ENCODE assay signal across 10 cellular contexts in genomic region chr9:137304383-137305059, GRCh38. TPM values are rescaled to one million over a fixed set of nuclear protein-coding genes. Genes with fewer than 3 reads are reported as not detected.
DNase-seq lines count a peak whose midpoint lies in the region; ATAC-seq and TF ChIP-seq lines count a peak whose summit lies in the region.
"Had no signal": no experiment of that assay in that cellular context is flagged by ENCODE, and none has a peak within 500 bp of the region (broad histone marks: within the 10 kb centered on the region; RNA-seq: fewer than 3 reads in every experiment).

No MANE protein-coding gene starts in this region.

- H3K9me2 ChIP-seq in GM23338 (ENCODE audit: insufficient read depth), result no peaks in the 10 kb centered on the region
- H3K9me2 ChIP-seq in Karpas-422 (replicated peaks; ENCODE audit: insufficient read depth, low read length), result no peaks in the 10 kb centered on the region

- no peaks in the 10 kb centered on the region for H3K9me3 Mint-ChIP-seq in GM23338
- H3K9me3 Mint-ChIP-seq in activated T-helper 17 cell treated with anti-CD3 and anti-CD28 coated beads, Interleukin-2, amount 50 U/mL, for 72 hours, result no peaks in the 10 kb centered on the region

- H3K9ac ChIP-seq in Karpas-422 (ENCODE audit: low read length), result no peak overlapping the region

- TF ChIP-seq CTCF in GM23338 (conservative IDR thresholded peaks at IDR 0.05; ENCODE audit: low read depth in 2 of 2), result no peak
- TF ChIP-seq CTCF in coronary artery (IDR thresholded peaks at IDR 0.05), result no peak
- TF ChIP-seq CTCF in ovary (IDR thresholded peaks at IDR 0.05), result no peak

- H3K4me1 ChIP-seq in GM23338 (ENCODE audit: insufficient read depth) (peaks cover 25% of the 10 kb centered on the region), ovary (ENCODE audit: insufficient read depth) (peaks cover 19% of the 10 kb centered on the region), Karpas-422 (ENCODE audit: low read length) (peaks cover 16% of the 10 kb centered on the region)

- H3K9me3 ChIP-seq in ovary (no peaks in the 10 kb centered on the region), Karpas-422 (ENCODE audit: low read length) (no peaks in the 10 kb centered on the region)
- H3K9me3 ChIP-seq: neutrophil had no signal

- no peak overlapping the region for H3K4me3 Mint-ChIP-seq in GM23338
- no peak overlapping the region for H3K4me3 Mint-ChIP-seq in activated T-helper 17 cell treated with anti-CD3 and anti-CD28 coated beads, Interleukin-2, amount 50 U/mL, for 72 hours

- peaks cover 13% of the 10 kb centered on the region for H3K27me3 ChIP-seq in GM23338 (ENCODE audit: insufficient read depth)
- peaks cover 5% of the 10 kb centered on the region for H3K27me3 ChIP-seq in ovary
- H3K27me3 ChIP-seq in Karpas-422 (ENCODE audit: low read length), result no peaks in the 10 kb centered on the region

- H3K4me1 Mint-ChIP-seq in GM23338, result peaks cover 29% of the 10 kb centered on the region
- no peaks in the 10 kb centered on the region for H3K4me1 Mint-ChIP-seq in activated T-helper 17 cell treated with anti-CD3 and anti-CD28 coated beads, Interleukin-2, amount 50 U/mL, for 72 hours

- DNase-seq in GM23338 (ENCODE audit: low spot score), result no peak
- no peak for DNase-seq in coronary artery (ENCODE audit: low spot score)
- peak in 4 of 5 donors; percentile 13 to 44 (median 32) for DNase-seq in ovary
- DNase-seq in Karpas-422, result no peak
- no peak for DNase-seq in COLO829 (ENCODE audit: low spot score)
- DNase-seq: NCI-H1694 treated with DMSO at 0.1 percent for 48 hours had no signal

- intact Hi-C loops in ovary (cut with DNase I), result loop anchor here in 2 of 4 donors (5.0 kb wide), 2 partner anchors 103 to 143 kb away; no protein-coding TSS in a partner anchor

- no peak for TF ChIP-seq EP300 in ovary (IDR thresholded peaks at IDR 0.05)

- H3K27ac ChIP-seq in GM23338 (ENCODE audit: low read depth), result no peak overlapping the region
- H3K27ac ChIP-seq in coronary artery, result peak overlapping the region in 1 of 2 donors; percentile 80
- no peak overlapping the region for H3K27ac ChIP-seq in ovary
- no peak overlapping the region for H3K27ac ChIP-seq in Karpas-422 (ENCODE audit: low read length)
- H3K27ac ChIP-seq: neutrophil had no signal

- H3K4me2 ChIP-seq in GM23338 (peak overlapping the region; percentile 57; the same call in 1 of the 2 replicates), Karpas-422 (ENCODE audit: low read depth, low read length, poor library complexity, severe bottlenecking) (no peak overlapping the region)

- no peak overlapping the region for H3K4me3 ChIP-seq in GM23338
- H3K4me3 ChIP-seq in coronary artery, result peak overlapping the region; percentile 50
- H3K4me3 ChIP-seq in ovary, result no peak overlapping the region
- H3K4me3 ChIP-seq in Karpas-422 (ENCODE audit: low read length), result no peak overlapping the region

- no peak overlapping the region for H3K27ac Mint-ChIP-seq in GM23338
- no peak overlapping the region for H3K27ac Mint-ChIP-seq in activated T-helper 17 cell treated with anti-CD3 and anti-CD28 coated beads, Interleukin-2, amount 50 U/mL, for 72 hours

- H3K36me3 ChIP-seq in GM23338 (ENCODE audit: insufficient read depth) (no peaks in the 10 kb centered on the region), ovary (no peaks in the 10 kb centered on the region), Karpas-422 (ENCODE audit: insufficient read depth, low read length) (no peaks in the 10 kb centered on the region)
- H3K36me3 ChIP-seq: neutrophil had no signal

- 33 to 39% (median 35%) methylated on average over 16 of the region's 16 CpGs for WGBS in ovary, 3 donors

- H4K20me1 ChIP-seq in GM23338 (replicated peaks; ENCODE audit: insufficient read depth) (no peaks in the 10 kb centered on the region), Karpas-422 (ENCODE audit: insufficient read depth, low read depth, low read length) (no peaks in the 10 kb centered on the region)

- no peak overlapping the region for H2AFZ ChIP-seq in GM23338
- no peak overlapping the region for H2AFZ ChIP-seq in Karpas-422 (ENCODE audit: low read length)

- peaks cover 23% of the 10 kb centered on the region for H3K27me3 Mint-ChIP-seq in GM23338 (ENCODE audit: insufficient read depth, low read depth, poor library complexity)
- peaks cover 3% of the 10 kb centered on the region for H3K27me3 Mint-ChIP-seq in activated T-helper 17 cell treated with anti-CD3 and anti-CD28 coated beads, Interleukin-2, amount 50 U/mL, for 72 hours

- ATAC-seq in GM23338, result no peak
- no peak for ATAC-seq in activated T-helper 17 cell treated with anti-CD3 and anti-CD28 coated beads, Interleukin-2, amount 50 U/mL, for 72 hours (replicated peaks)

- TF ChIP-seq POLR2A in ovary (IDR thresholded peaks at IDR 0.05), result no peak

- peaks cover 8% of the 10 kb centered on the region for H3F3A ChIP-seq in GM23338 (replicated peaks; ENCODE audit: low read depth)

- peaks cover 3% of the 10 kb centered on the region; the same call in 1 of the 2 replicates for H3K79me2 ChIP-seq in GM23338 (replicated peaks; ENCODE audit: insufficient read depth)
- no peaks in the 10 kb centered on the region for H3K79me2 ChIP-seq in Karpas-422 (ENCODE audit: low read length)

- H3K36me3 Mint-ChIP-seq in GM23338 (ENCODE audit: low read depth), result peaks cover 4% of the 10 kb centered on the region; the same call in 2 of the 3 replicates
- H3K36me3 Mint-ChIP-seq in activated T-helper 17 cell treated with anti-CD3 and anti-CD28 coated beads, Interleukin-2, amount 50 U/mL, for 72 hours (ENCODE audit: low read depth), result no peaks in the 10 kb centered on the region

TF ChIP-seq in GM23338, 12 proteins besides CTCF, POLR2A, EP300 and RAD21:
- TF ChIP-seq JUNB (IDR thresholded peaks at IDR 0.05; ENCODE audit: unreplicated experiment) (no peak), EZH2 (IDR thresholded peaks at IDR 0.05; ENCODE audit: low read depth, unreplicated experiment) (no peak), EZH2phosphoT487 (IDR thresholded peaks at IDR 0.05; ENCODE audit: unreplicated experiment) (no peak)

RNA-seq across cellular contexts. Expression of gene NRARP, which starts 2.5 kb away (rescaled TPM):
- 39.0 and 55.1 TPM in 2 replicates for total RNA-seq in GM23338 (2014; rRNA removed; shearing (Covaris generic))
- 4.0 and 4.8 TPM in 2 replicates for polyA plus RNA-seq in GM23338 (2016; fragmentation: Nextera tagmentation; extraction: Ambion mirVana)
- total RNA-seq in ovary, result 10 to 100 TPM in 1 of 7 donors, 1 to 10 TPM in 6; 1.3 to 13.8 (median 4.6) TPM
- 1 to 10 TPM; 2.6 to 3.4 TPM for polyA plus RNA-seq in ovary
- total RNA-seq in activated T-helper 17 cell treated with anti-CD3 and anti-CD28 coated beads, Interleukin-2, amount 50 U/mL, for 72 hours, result under 1 TPM; 0.66 to 0.86 TPM
- 1.4 and 1.8 TPM in 2 replicates for total RNA-seq in Karpas-422 (2014; rRNA removed; shearing (Covaris generic); ENCODE audit: low replicate concordance)

RNA-seq across cellular contexts. Expression of gene TOR4A, which starts 27.0 kb away (rescaled TPM):
- total RNA-seq in GM23338 (2014; rRNA removed; shearing (Covaris generic)), result 14.4 and 19.0 TPM in 2 replicates
- polyA plus RNA-seq in GM23338 (2016; fragmentation: Nextera tagmentation; extraction: Ambion mirVana) (2.0 and 2.1 TPM in 2 replicates), ovary (1 to 10 TPM in 1 of 2 donors, under 1 TPM in 1; 0.85 to 5.3 TPM)
- total RNA-seq in ovary, result 10 to 100 TPM in 4 of 7 donors, 1 to 10 TPM in 3; 6.4 to 16.3 (median 11.2) TPM
- 10 to 100 TPM in 1 of 2 donors, 1 to 10 TPM in 1; 4.9 to 11.5 TPM for total RNA-seq in activated T-helper 17 cell treated with anti-CD3 and anti-CD28 coated beads, Interleukin-2, amount 50 U/mL, for 72 hours
- total RNA-seq in Karpas-422 (2014; rRNA removed; shearing (Covaris generic); ENCODE audit: low replicate concordance), result 8.8 and 19.2 TPM in 2 replicates

RNA-seq across cellular contexts. Expression of gene NELFB, which starts 49.4 kb away (rescaled TPM):
- 79.5 and 97.3 TPM in 2 replicates for total RNA-seq in GM23338 (2014; rRNA removed; shearing (Covaris generic))
- 30.0 and 31.2 TPM in 2 replicates for polyA plus RNA-seq in GM23338 (2016; fragmentation: Nextera tagmentation; extraction: Ambion mirVana)
- 10 to 100 TPM; 20.3 to 56.6 (median 44.5) TPM for total RNA-seq in ovary
- 10 to 100 TPM; 10.9 to 50.8 TPM for polyA plus RNA-seq in ovary
- 10 to 100 TPM; 43.6 to 78.0 TPM for total RNA-seq in activated T-helper 17 cell treated with anti-CD3 and anti-CD28 coated beads, Interleukin-2, amount 50 U/mL, for 72 hours
- total RNA-seq in Karpas-422 (2014; rRNA removed; shearing (Covaris generic); ENCODE audit: low replicate concordance), result 17.8 and 42.7 TPM in 2 replicates

RNA-seq across cellular contexts. Expression of gene STPG3, which starts 53.4 kb away (rescaled TPM):
- total RNA-seq in GM23338 (2014; rRNA removed; shearing (Covaris generic)), result not detected in 2 replicates
- polyA plus RNA-seq in GM23338 (2016; fragmentation: Nextera tagmentation; extraction: Ambion mirVana), result not detected in 2 replicates
- not detected for total RNA-seq in ovary
- polyA plus RNA-seq in ovary, result not detected
- total RNA-seq in activated T-helper 17 cell treated with anti-CD3 and anti-CD28 coated beads, Interleukin-2, amount 50 U/mL, for 72 hours, result not detected
- total RNA-seq in Karpas-422 (2014; rRNA removed; shearing (Covaris generic); ENCODE audit: low replicate concordance), result 0.61 and 0.86 TPM in 2 replicates
- total RNA-seq: dermis microvascular lymphatic vessel endothelial cell, temporal lobe had no signal

Comparison
In these comparisons a context has a peak if more than half of its experiments do, and no peak if none do; other contexts are left out.
1. DNase-seq: peak in ovary (4 of 5); none in GM23338 (single experiment), coronary artery (single experiment), Karpas-422 (single experiment) and COLO829 (single experiment).